In the genomic region with DNA sequence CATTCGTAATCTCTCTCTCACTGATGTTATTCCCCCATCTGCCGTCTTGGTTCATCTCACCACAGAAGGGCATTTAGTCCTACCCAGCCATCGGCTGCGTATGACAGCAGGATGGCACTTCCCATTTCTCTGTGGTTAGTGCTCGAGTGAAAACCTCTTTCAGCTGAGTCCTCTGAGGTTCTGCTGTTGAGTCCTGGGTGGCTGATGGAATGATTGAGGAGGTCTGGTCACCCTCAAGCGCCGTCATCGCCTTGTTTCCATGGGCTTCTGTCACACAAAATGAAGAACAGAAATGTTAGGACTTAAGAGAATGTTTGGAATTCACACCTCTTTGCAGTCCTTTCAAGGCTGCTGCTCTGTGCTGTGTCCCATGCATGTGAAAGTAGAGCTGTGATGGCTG, we compare ENCODE assay signal across 1 cellular context.
TF ChIP-seq lines count a peak whose summit lies in the region.

No MANE protein-coding gene starts in this region.

TF ChIP-seq in GM23338, 12 proteins besides CTCF, POLR2A, EP300 and RAD21 (continued from another document):
- TF ChIP-seq, protein P1, sequence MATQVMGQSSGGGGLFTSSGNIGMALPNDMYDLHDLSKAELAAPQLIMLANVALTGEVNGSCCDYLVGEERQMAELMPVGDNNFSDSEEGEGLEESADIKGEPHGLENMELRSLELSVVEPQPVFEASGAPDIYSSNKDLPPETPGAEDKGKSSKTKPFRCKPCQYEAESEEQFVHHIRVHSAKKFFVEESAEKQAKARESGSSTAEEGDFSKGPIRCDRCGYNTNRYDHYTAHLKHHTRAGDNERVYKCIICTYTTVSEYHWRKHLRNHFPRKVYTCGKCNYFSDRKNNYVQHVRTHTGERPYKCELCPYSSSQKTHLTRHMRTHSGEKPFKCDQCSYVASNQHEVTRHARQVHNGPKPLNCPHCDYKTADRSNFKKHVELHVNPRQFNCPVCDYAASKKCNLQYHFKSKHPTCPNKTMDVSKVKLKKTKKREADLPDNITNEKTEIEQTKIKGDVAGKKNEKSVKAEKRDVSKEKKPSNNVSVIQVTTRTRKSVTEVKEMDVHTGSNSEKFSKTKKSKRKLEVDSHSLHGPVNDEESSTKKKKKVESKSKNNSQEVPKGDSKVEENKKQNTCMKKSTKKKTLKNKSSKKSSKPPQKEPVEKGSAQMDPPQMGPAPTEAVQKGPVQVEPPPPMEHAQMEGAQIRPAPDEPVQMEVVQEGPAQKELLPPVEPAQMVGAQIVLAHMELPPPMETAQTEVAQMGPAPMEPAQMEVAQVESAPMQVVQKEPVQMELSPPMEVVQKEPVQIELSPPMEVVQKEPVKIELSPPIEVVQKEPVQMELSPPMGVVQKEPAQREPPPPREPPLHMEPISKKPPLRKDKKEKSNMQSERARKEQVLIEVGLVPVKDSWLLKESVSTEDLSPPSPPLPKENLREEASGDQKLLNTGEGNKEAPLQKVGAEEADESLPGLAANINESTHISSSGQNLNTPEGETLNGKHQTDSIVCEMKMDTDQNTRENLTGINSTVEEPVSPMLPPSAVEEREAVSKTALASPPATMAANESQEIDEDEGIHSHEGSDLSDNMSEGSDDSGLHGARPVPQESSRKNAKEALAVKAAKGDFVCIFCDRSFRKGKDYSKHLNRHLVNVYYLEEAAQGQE (IDR thresholded peaks at IDR 0.05; ENCODE audit: unreplicated experiment) = no peak
- TF ChIP-seq ZNF114 (CRISPR knock-in tag; IDR thresholded peaks at IDR 0.05) = no peak
- no peak for TF ChIP-seq NANOG (IDR thresholded peaks at IDR 0.05; ENCODE audit: borderline replicate concordance)
- no peak for TF ChIP-seq STAT1 (IDR thresholded peaks at IDR 0.05; ENCODE audit: unreplicated experiment)
TF ChIP-seq in GM23338: peak in this region for 0.
